23 cellular contexts compared by ENCODE assay signal in genomic region chr11:44361883-44362282, GRCh38. TPM values are rescaled to one million over a fixed set of nuclear protein-coding genes. Genes with fewer than 3 reads are reported as not detected.
"Had no signal": no experiment of that assay in that cellular context is flagged by ENCODE, and none has a peak within 500 bp of the region (broad histone marks: within the 10 kb centered on the region; RNA-seq: fewer than 3 reads in every experiment).

No MANE protein-coding gene starts in this region.

- H3K27ac ChIP-seq: gastrocnemius medialis, heart right ventricle, left ventricle myocardium inferior, thoracic aorta, uterus had no signal

- H3K27ac Mint-ChIP-seq: activated CD4-positive, alpha-beta memory T cell treated with anti-CD3 and anti-CD28 coated beads for 36 hours; activated naive CD8-positive, alpha-beta T cell treated with anti-CD3 and anti-CD28 coated beads, Interleukin-2, amount 10 ng/mL, durations not matched to agents 7 days and 5 days; stimulated activated naive CD8-positive, alpha-beta T cell treated with anti-CD3 and anti-CD28 coated beads, Interleukin-15, amount 100 ng/mL, for 72 hours; T-helper 2 cell treated with Interferon-gamma antibody and Interleukin-4, amounts not matched to agents 5 μg/mL and 100 μg/mL, for 36 hours had no signal

- H3K4me3 Mint-ChIP-seq: activated CD4-positive, alpha-beta memory T cell treated with anti-CD3 and anti-CD28 coated beads for 36 hours; activated naive CD8-positive, alpha-beta T cell treated with anti-CD3 and anti-CD28 coated beads, Interleukin-2, amount 10 ng/mL, durations not matched to agents 7 days and 5 days; activated T-cell treated with anti-CD3 and anti-CD28 coated beads, Interleukin-2, amount 50 U/mL, for 4 hours; stimulated activated naive CD8-positive, alpha-beta T cell treated with anti-CD3 and anti-CD28 coated beads, Interleukin-15, amount 100 ng/mL, for 72 hours; T-helper 2 cell treated with Interferon-gamma antibody and Interleukin-4, amounts not matched to agents 5 μg/mL and 100 μg/mL, for 36 hours had no signal

- ATAC-seq: activated T-cell treated with anti-CD3 and anti-CD28 coated beads, Interleukin-2, amount 50 U/mL, for 4 hours; esophagus mucosa; gastrocnemius medialis; heart right ventricle; stimulated activated naive CD8-positive, alpha-beta T cell treated with anti-CD3 and anti-CD28 coated beads, Interleukin-15, amount 100 ng/mL, for 72 hours had no signal

- H3K27me3 ChIP-seq: uterus had no signal

- FAIRE-seq: bronchial epithelial cell, endometrium, kidney had no signal

- H3K4me3 ChIP-seq: heart right ventricle, left ventricle myocardium inferior, thoracic aorta had no signal

- H3K9me3 ChIP-seq: gastrocnemius medialis, uterus had no signal

- H3K36me3 ChIP-seq: gastrocnemius medialis, heart right ventricle, left ventricle myocardium inferior, thoracic aorta, uterus had no signal

- H3K9me3 Mint-ChIP-seq: activated naive CD8-positive, alpha-beta T cell treated with anti-CD3 and anti-CD28 coated beads, Interleukin-2, amount 10 ng/mL, durations not matched to agents 7 days and 5 days; stimulated activated naive CD8-positive, alpha-beta T cell treated with anti-CD3 and anti-CD28 coated beads, Interleukin-15, amount 100 ng/mL, for 72 hours; T-helper 2 cell treated with Interferon-gamma antibody and Interleukin-4, amounts not matched to agents 5 μg/mL and 100 μg/mL, for 36 hours had no signal

- H3K36me3 Mint-ChIP-seq: activated CD4-positive, alpha-beta memory T cell treated with anti-CD3 and anti-CD28 coated beads for 36 hours; activated naive CD8-positive, alpha-beta T cell treated with anti-CD3 and anti-CD28 coated beads, Interleukin-2, amount 10 ng/mL, durations not matched to agents 7 days and 5 days had no signal

- DNase-seq: activated CD4-positive, alpha-beta memory T cell treated with anti-CD3 and anti-CD28 coated beads for 36 hours; activated CD4-positive, CD25-positive, alpha-beta regulatory T cell treated with anti-CD3 and anti-CD28 coated beads, Interleukin-2, amount 50 U/mL, for 72 hours; activated effector memory CD4-positive, alpha-beta T cell treated with anti-CD3 and anti-CD28 coated beads, Interleukin-2, amount 50 U/mL, for 16 hours; activated naive CD8-positive, alpha-beta T cell treated with anti-CD3 and anti-CD28 coated beads, Interleukin-2, amount 10 ng/mL, durations not matched to agents 7 days and 5 days; activated T-cell treated with anti-CD3 and anti-CD28 coated beads, Interleukin-2, amount 50 U/mL, for 4 hours; aorta; gastrocnemius medialis; heart right ventricle; kidney; left ventricle myocardium inferior; mesendoderm; stimulated activated CD4-positive, alpha-beta T cell treated with anti-CD3 and anti-CD28 coated beads, Interleukin-4, amount 100 ng/mL, for 4 hours; stimulated activated naive CD8-positive, alpha-beta T cell treated with anti-CD3 and anti-CD28 coated beads, Interleukin-15, amount 100 ng/mL, for 72 hours had no signal

- H3K4me1 Mint-ChIP-seq: activated naive CD8-positive, alpha-beta T cell treated with anti-CD3 and anti-CD28 coated beads, Interleukin-2, amount 10 ng/mL, durations not matched to agents 7 days and 5 days; stimulated activated naive CD8-positive, alpha-beta T cell treated with anti-CD3 and anti-CD28 coated beads, Interleukin-15, amount 100 ng/mL, for 72 hours had no signal

- H3K4me1 ChIP-seq: gastrocnemius medialis, heart right ventricle, left ventricle myocardium inferior, uterus had no signal

RNA-seq across cellular contexts. Expression of gene ALX4, which starts 51.9 kb away (rescaled TPM):
- total RNA-seq: activated CD4-positive, alpha-beta memory T cell treated with anti-CD3 and anti-CD28 coated beads for 36 hours; activated naive CD8-positive, alpha-beta T cell treated with anti-CD3 and anti-CD28 coated beads, Interleukin-2, amount 10 ng/mL, durations not matched to agents 7 days and 5 days; activated T-cell treated with anti-CD3 and anti-CD28 coated beads, Interleukin-2, amount 50 U/mL, for 4 hours; chondrocyte; esophagus mucosa; left ventricle myocardium inferior; osteocyte; renal cortical epithelial cell; thoracic aorta had no signal
- polyA plus RNA-seq: neural cell had no signal
